Comparison of ENCODE assay signal across 8 cellular contexts in genomic region chr6:158799051-158799792, GRCh38. TPM values are rescaled to one million over a fixed set of nuclear protein-coding genes. Genes with fewer than 3 reads are reported as not detected.
DNase-seq lines count a peak whose midpoint lies in the region; ATAC-seq and TF ChIP-seq lines count a peak whose summit lies in the region.

No MANE protein-coding gene starts in this region.

- H3K4me1 ChIP-seq in sigmoid colon, result peaks cover 0 to 36% (median 30%) of the 10 kb centered on the region in 4 donors

- peak overlapping the region; percentile 77 for H3K27ac Mint-ChIP-seq in activated CD4-positive, alpha-beta T cell treated with anti-CD3 and anti-CD28 coated beads, Interleukin-2, amount 10 ng/mL, durations not matched to agents 24 days and 14 days

- peak overlapping the region; percentile 47 for H3K4me3 Mint-ChIP-seq in activated CD4-positive, alpha-beta T cell treated with anti-CD3 and anti-CD28 coated beads, Interleukin-2, amount 10 ng/mL, durations not matched to agents 24 days and 14 days

- TF ChIP-seq EP300 in sigmoid colon (IDR thresholded peaks at IDR 0.05), result no peak

- peaks cover 22% of the 10 kb centered on the region for H3K36me3 Mint-ChIP-seq in activated CD4-positive, alpha-beta T cell treated with anti-CD3 and anti-CD28 coated beads, Interleukin-2, amount 10 ng/mL, durations not matched to agents 24 days and 14 days (ENCODE audit: low read depth)

- DNase-seq in activated CD4-positive, alpha-beta T cell treated with anti-CD3 and anti-CD28 coated beads, Interleukin-2, amount 10 ng/mL, durations not matched to agents 24 days and 14 days, result no peak
- DNase-seq in activated CD4-positive, alpha-beta T cell treated with anti-CD3 and anti-CD28 coated beads for 48 hours, result no peak
- DNase-seq in NCI-H748 treated with DMSO at 0.1 percent for 48 hours (lab: John Stamatoyannopoulos, UW), result peak; percentile 42
- DNase-seq in cerebellar cortex (ENCODE audit: low spot score), result peak; percentile 86
- peak; percentile 11 for DNase-seq in midbrain (lab: John Stamatoyannopoulos, UW)
- no peak for DNase-seq in Kasumi-1 (lab: John Stamatoyannopoulos, UW)
- no peak for DNase-seq in sigmoid colon

- WGBS in sigmoid colon, 2 donors, result 19 to 42% methylated on average over 11 of the region's 11 CpGs

- H3K4me1 Mint-ChIP-seq in activated CD4-positive, alpha-beta T cell treated with anti-CD3 and anti-CD28 coated beads, Interleukin-2, amount 10 ng/mL, durations not matched to agents 24 days and 14 days, result peaks cover 66% of the 10 kb centered on the region

- no peak for ATAC-seq in HG02623 (IDR thresholded peaks at IDR 0.05; ENCODE audit: unreplicated experiment)

- no peaks in the 10 kb centered on the region for H3K9me3 Mint-ChIP-seq in activated CD4-positive, alpha-beta T cell treated with anti-CD3 and anti-CD28 coated beads, Interleukin-2, amount 10 ng/mL, durations not matched to agents 24 days and 14 days

- intact Hi-C loops in activated CD4-positive, alpha-beta T cell treated with anti-CD3 and anti-CD28 coated beads, Interleukin-2, amount 10 ng/mL, durations not matched to agents 24 days and 14 days (cut with micrococcal nuclease), result no loop called here
- intact Hi-C loops in sigmoid colon (cut with DNase I), result no loop called here

- TF ChIP-seq POLR2A in sigmoid colon (IDR thresholded peaks at IDR 0.05), result no peak

- H3K27me3 Mint-ChIP-seq in activated CD4-positive, alpha-beta T cell treated with anti-CD3 and anti-CD28 coated beads, Interleukin-2, amount 10 ng/mL, durations not matched to agents 24 days and 14 days, result no peaks in the 10 kb centered on the region

- TF ChIP-seq CTCF in sigmoid colon (IDR thresholded peaks at IDR 0.05), result no peak

- no peaks in the 10 kb centered on the region for H3K27me3 ChIP-seq in sigmoid colon

- H3K9me3 ChIP-seq in sigmoid colon, result no peaks in the 10 kb centered on the region

- H3K27ac ChIP-seq in sigmoid colon, result peak overlapping the region in 2 of 4 donors; percentile 27 to 33

- H3K4me3 ChIP-seq in sigmoid colon, result no peak overlapping the region

- H3K36me3 ChIP-seq in sigmoid colon, result no peaks in the 10 kb centered on the region

RNA-seq across cellular contexts. Expression of gene EZR, which starts 19.9 kb away (rescaled TPM):
- 204 and 215 TPM in 2 replicates for total RNA-seq in activated CD4-positive, alpha-beta T cell treated with anti-CD3 and anti-CD28 coated beads, Interleukin-2, amount 10 ng/mL, durations not matched to agents 24 days and 14 days
- total RNA-seq in sigmoid colon, result 10 to 100 TPM; 33.5 to 46.0 (median 38.3) TPM
- 100 to 1,000 TPM; 214 to 333 (median 262) TPM for polyA plus RNA-seq in sigmoid colon

Comparison
In these comparisons a context has a peak if more than half of its experiments do, and no peak if none do; other contexts are left out.
1. DNase-seq: peak in NCI-H748 treated with DMSO at 0.1 percent for 48 hours (single experiment), cerebellar cortex (single experiment) and midbrain (single experiment); none in activated CD4-positive, alpha-beta T cell treated with anti-CD3 and anti-CD28 coated beads, Interleukin-2, amount 10 ng/mL, durations not matched to agents 24 days and 14 days (single experiment), activated CD4-positive, alpha-beta T cell treated with anti-CD3 and anti-CD28 coated beads for 48 hours (single experiment), Kasumi-1 (0 of 2) and sigmoid colon (single experiment).